ENCODE assay signal across 12 cellular contexts in the genomic region with DNA sequence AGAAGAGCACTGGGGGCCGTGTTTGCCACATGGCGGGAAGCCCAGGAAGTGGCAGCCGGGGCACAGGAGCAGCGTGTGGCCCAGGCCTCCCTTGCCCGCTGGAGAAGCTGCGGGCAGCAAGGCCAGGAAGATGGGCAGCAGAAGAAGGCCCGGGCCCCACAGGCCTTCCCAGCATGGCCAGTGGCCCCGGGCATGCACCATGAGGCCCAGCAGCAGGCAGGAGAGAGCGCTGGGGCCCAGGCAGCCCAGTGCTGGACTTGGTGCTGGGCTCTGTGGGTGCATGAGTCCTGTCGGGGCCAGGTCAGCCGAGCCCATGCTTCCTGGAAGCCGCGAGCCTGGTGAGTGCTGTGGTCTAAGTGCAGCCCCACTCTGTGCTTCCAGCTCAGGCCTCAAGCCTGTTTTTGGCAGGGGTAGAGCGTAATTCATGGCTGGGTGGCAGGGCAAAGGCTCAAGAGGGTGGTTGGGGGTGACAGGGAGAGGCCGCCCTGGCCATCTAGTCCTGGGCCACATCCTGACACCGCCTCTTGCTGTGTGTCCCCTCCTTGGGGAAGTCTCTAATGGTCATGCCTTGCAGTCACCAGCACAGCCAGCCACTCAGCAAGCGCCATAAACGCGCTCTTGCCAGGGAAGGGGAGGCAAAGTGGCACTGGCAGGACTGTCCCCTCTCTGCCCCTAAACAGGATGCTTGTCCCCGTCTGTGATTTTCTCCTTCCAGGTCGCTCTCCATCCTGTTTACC. TPM values are rescaled to one million over a fixed set of nuclear protein-coding genes. Genes with fewer than 3 reads are reported as not detected.
A peak's percentile ranks its signal among the peaks of the same experiment; 100 is the strongest.
DNase-seq lines count a peak whose midpoint lies in the region; ATAC-seq and TF ChIP-seq lines count a peak whose summit lies in the region.
"Had no signal": no experiment of that assay in that cellular context is flagged by ENCODE, and none has a peak within 500 bp of the region (broad histone marks: within the 10 kb centered on the region; RNA-seq: fewer than 3 reads in every experiment).

No MANE protein-coding gene starts in this region.

- no peaks in the 10 kb centered on the region for H3K27me3 Mint-ChIP-seq in activated T-cell treated with anti-CD3 and anti-CD28 coated beads, Interleukin-2, amount 50 U/mL, for 24 hours

- CTCF ChIA-PET in IMR-90 (lab: Yijun Ruan, JAX) = interaction anchor here (0.6 to 1.5 kb wide), 4 partner anchors 8 to 22 kb away, joined by 3 to 5 read pairs (median 4); no protein-coding TSS in a partner anchor

- ATAC-seq in IMR-90 (ENCODE audit: low read depth) = no peak
- ATAC-seq in thoracic aorta (ENCODE audit: insufficient number of reproducible peaks, low FRiP score, low read depth) = no peak
- no peak for ATAC-seq in GM21515 (IDR thresholded peaks at IDR 0.05; ENCODE audit: unreplicated experiment)

- no peak overlapping the region for H3K14ac ChIP-seq in IMR-90 (replicated peaks; ENCODE audit: low read depth, low read length)

- H3K4me1 Mint-ChIP-seq in activated T-cell treated with anti-CD3 and anti-CD28 coated beads, Interleukin-2, amount 50 U/mL, for 24 hours (ENCODE audit: low read depth) = peaks cover 6% of the 10 kb centered on the region

- H3K9me3 Mint-ChIP-seq in activated T-cell treated with anti-CD3 and anti-CD28 coated beads, Interleukin-2, amount 50 U/mL, for 24 hours = no peaks in the 10 kb centered on the region
- H3K9me3 Mint-ChIP-seq: nephron progenitor cell; T-helper 1 cell treated with Interleukin-12 subunit alpha and Interleukin-12 subunit beta and Interleukin-4 antibody, amounts not matched to agents 30 μg/mL and 1 μg/mL, for 36 hours had no signal

- no peak overlapping the region for H3K23ac ChIP-seq in IMR-90 (ENCODE audit: low read depth, low read length)

- intact Hi-C loops in IMR-90 (cut with micrococcal nuclease) = no loop called here

- no peak overlapping the region for H2BK120ac ChIP-seq in IMR-90 (ENCODE audit: low read depth, low read length)

- peaks cover 0 to 4% of the 10 kb centered on the region in 2 experiments; a peak in 1 of 4 replicates for H3K79me1 ChIP-seq in IMR-90 (ENCODE audit: low read depth in 1 of 2, low read length in 2 of 2)

- WGBS in IMR-90 (ENCODE audit: extremely low coverage in 2 of 2, insufficient read length in 1 of 2), 2 experiments = 85% methylated on average over 14 of the region's 21 CpGs; no CpG with 5 or more reads in 1 of the 2 experiments

- peak overlapping the region; percentile 92 for H2AFZ ChIP-seq in IMR-90 (replicated peaks; ENCODE audit: low read length, poor library complexity)

- no peak overlapping the region for H3K56ac ChIP-seq in IMR-90 (ENCODE audit: extremely low read depth, insufficient read depth, low read length)

- H3K4me3 ChIP-seq in IMR-90 (ENCODE audit: insufficient read depth, low read depth, low read length) (no peak overlapping the region), duodenal mucosa (ENCODE audit: low read depth in 1 of 2, low read length in 2 of 2) (peak overlapping the region in 1 of 2 donors; percentile 48), muscle layer of colon (ENCODE audit: low read depth in 1 of 2, low read length in 2 of 2) (peak overlapping the region in 1 of 2 donors; percentile 38), thoracic aorta (peak overlapping the region; percentile 56)

- no peak overlapping the region for H2BK15ac ChIP-seq in IMR-90 (ENCODE audit: low read depth, low read length)

- H3K9ac ChIP-seq in IMR-90 (ENCODE audit: low read depth, low read length) (peak overlapping the region; percentile 13; the same call in 1 of the 2 replicates), duodenal mucosa (ENCODE audit: low read depth in 1 of 2, low read length in 2 of 2) (no peak overlapping the region), muscle layer of colon (ENCODE audit: low read length) (no peak overlapping the region)

- H2BK5ac ChIP-seq in IMR-90 (ENCODE audit: low read depth, low read length, poor library complexity, severe bottlenecking) = no peak overlapping the region

- peak overlapping the region; percentile 82; the same call in 1 of the 2 replicates for H2AK5ac ChIP-seq in IMR-90 (ENCODE audit: low read depth, low read length)

- no peaks in the 10 kb centered on the region for H3K36me3 Mint-ChIP-seq in activated T-cell treated with anti-CD3 and anti-CD28 coated beads, Interleukin-2, amount 50 U/mL, for 24 hours (ENCODE audit: low read depth)

- POLR2A ChIA-PET in IMR-90 (lab: Charles Lee; ENCODE audit: unreplicated experiment) = no interaction called here

- no peak for TF ChIP-seq RAD21 in IMR-90 (IDR thresholded peaks at IDR 0.05; ENCODE audit: low read length)

- no peak overlapping the region for H3K27ac Mint-ChIP-seq in activated T-cell treated with anti-CD3 and anti-CD28 coated beads, Interleukin-2, amount 50 U/mL, for 24 hours
- H3K27ac Mint-ChIP-seq: nephron progenitor cell; T-helper 1 cell treated with Interleukin-12 subunit alpha and Interleukin-12 subunit beta and Interleukin-4 antibody, amounts not matched to agents 30 μg/mL and 1 μg/mL, for 36 hours had no signal

- H3K4me2 ChIP-seq in IMR-90 (ENCODE audit: low read depth, low read length) = peak overlapping the region; percentile 36; the same call in 1 of the 2 replicates

- H3K27me3 ChIP-seq in IMR-90 (ENCODE audit: control insufficient read depth, insufficient read depth, low read length) (no peaks in the 10 kb centered on the region; the same call in 1 of the 2 replicates), duodenal mucosa (ENCODE audit: control insufficient read depth in 1 of 2, insufficient read depth in 2 of 2, low read length in 2 of 2) (no peaks in the 10 kb centered on the region), muscle layer of colon (ENCODE audit: control insufficient read depth in 1 of 2, insufficient read depth in 2 of 2, low read length in 2 of 2) (no peaks in the 10 kb centered on the region), thoracic aorta (replicated peaks; ENCODE audit: insufficient read depth) (no peaks in the 10 kb centered on the region)

- in situ Hi-C loops in IMR-90 (cut with MboI; ENCODE audit: low sequenced_read_pairs) = no loop called here

- H3K9me3 ChIP-seq in IMR-90 (ENCODE audit: control insufficient read depth, insufficient read depth, low read length) (no peaks in the 10 kb centered on the region), duodenal mucosa (ENCODE audit: control insufficient read depth in 1 of 2, low read length in 2 of 2) (no peaks in the 10 kb centered on the region), muscle layer of colon (ENCODE audit: low read length) (no peaks in the 10 kb centered on the region), thoracic aorta (no peaks in the 10 kb centered on the region)

- H2BK20ac ChIP-seq in IMR-90 (ENCODE audit: low read depth, low read length) = no peak overlapping the region

- H3K4me3 Mint-ChIP-seq in activated T-cell treated with anti-CD3 and anti-CD28 coated beads, Interleukin-2, amount 50 U/mL, for 24 hours = no peak overlapping the region
- H3K4me3 Mint-ChIP-seq: nephron progenitor cell; T-helper 1 cell treated with Interleukin-12 subunit alpha and Interleukin-12 subunit beta and Interleukin-4 antibody, amounts not matched to agents 30 μg/mL and 1 μg/mL, for 36 hours had no signal

- BruUV-seq in IMR-90 (replicated peaks; lab: Mats Ljungman, UMichigan) = no TSS peak

- H4K8ac ChIP-seq in IMR-90 (ENCODE audit: low read depth in 2 of 2, low read length in 2 of 2) = peak overlapping the region in 1 of 2 experiments; percentile 84; a peak in 2 of 4 replicates

- peaks cover 16% of the 10 kb centered on the region for H3K4me1 ChIP-seq in IMR-90 (ENCODE audit: control insufficient read depth, insufficient read depth, low read length)
- peaks cover 30 to 38% of the 10 kb centered on the region in 2 donors for H3K4me1 ChIP-seq in duodenal mucosa (ENCODE audit: control insufficient read depth in 1 of 2, insufficient read depth in 2 of 2, low read length in 2 of 2)
- peaks cover 41% of the 10 kb centered on the region for H3K4me1 ChIP-seq in muscle layer of colon (ENCODE audit: insufficient read depth, low read length)
- peaks cover 26 to 44% of the 10 kb centered on the region in 2 donors for H3K4me1 ChIP-seq in thoracic aorta (ENCODE audit: control insufficient read depth in 1 of 2, low read depth in 2 of 2)

- peak overlapping the region; percentile 87 for H2AK9ac ChIP-seq in IMR-90 (replicated peaks; ENCODE audit: low read depth, low read length, poor library complexity)

- no peak for DNase-seq in IMR-90
- DNase-seq in thoracic aorta (ENCODE audit: low spot score) = no peak
- DNase-seq in ecto neural progenitor cell (ENCODE audit: low spot score) = no peak
- DNase-seq in activated T-cell treated with anti-CD3 and anti-CD28 coated beads, Interleukin-2, amount 50 U/mL, for 24 hours = no peak
- DNase-seq: DMS79 treated with DMSO at 0.1 percent for 48 hours, NCI-H524 treated with DMSO at 0.1 percent for 48 hours had no signal

- peak overlapping the region; percentile 19; the same call in 1 of the 2 replicates for H3K4ac ChIP-seq in IMR-90 (ENCODE audit: low read depth, low read length)

- peak overlapping the region; percentile 13; the same call in 1 of the 2 replicates for H4K91ac ChIP-seq in IMR-90 (ENCODE audit: insufficient read depth, low read depth, low read length)

- H4K20me1 ChIP-seq in IMR-90 (ENCODE audit: insufficient read depth, low read length) = no peaks in the 10 kb centered on the region

- no peak for TF ChIP-seq CTCF in IMR-90 (conservative IDR thresholded peaks at IDR 0.05; ENCODE audit: low read depth, low read length)
- TF ChIP-seq CTCF in thoracic aorta (IDR thresholded peaks at IDR 0.05) = no peak

- H3K18ac ChIP-seq in IMR-90 (ENCODE audit: low read depth, low read length) = peak overlapping the region; percentile 30; the same call in 1 of the 2 replicates

- H3K9me1 ChIP-seq in IMR-90 (ENCODE audit: insufficient read depth, low read length) = peaks cover 11% of the 10 kb centered on the region

- H3K27ac ChIP-seq in IMR-90 (ENCODE audit: insufficient read depth, low read length) (no peak overlapping the region), duodenal mucosa (ENCODE audit: low read depth, low read length) (peak overlapping the region; percentile 10), muscle layer of colon (ENCODE audit: low read depth, low read length) (peak overlapping the region; percentile 7), thoracic aorta (peak overlapping the region in 1 of 2 donors; percentile 1)

- no peak for TF ChIP-seq POLR2A in IMR-90 (IDR thresholded peaks at IDR 0.05; ENCODE audit: low read depth, low read length)

- H3K36me3 ChIP-seq in IMR-90 (ENCODE audit: control insufficient read depth, insufficient read depth, low read length) (no peaks in the 10 kb centered on the region; the same call in 1 of the 2 replicates), duodenal mucosa (ENCODE audit: control insufficient read depth in 1 of 2, insufficient read depth in 2 of 2, low read length in 2 of 2) (peaks cover 0 to under 1% of the 10 kb centered on the region in 2 donors), muscle layer of colon (ENCODE audit: insufficient read depth, low read length) (no peaks in the 10 kb centered on the region), thoracic aorta (no peaks in the 10 kb centered on the region)

- dilution Hi-C loops in IMR-90 (cut with HindIII; ENCODE audit: low sequenced_read_pairs, unreplicated experiment) = no loop called here

- H4K5ac ChIP-seq in IMR-90 (ENCODE audit: low read depth, low read length) = peak overlapping the region; percentile 80; the same call in 1 of the 2 replicates

RNA-seq across cellular contexts. Expression of a gene that starts 21.3 kb away (rescaled TPM):
- total RNA-seq in IMR-90 (2012; rRNA removed) (6.7 and 7.3 TPM in 2 replicates), thoracic aorta (10 to 100 TPM; 30.3 to 81.4 TPM)
- 6.7 and 7.4 TPM in 2 replicates for polyA plus RNA-seq in IMR-90 (2012; rRNA removed)
- 3.5 and 5.5 TPM in 2 replicates for polyA plus RNA-seq in IMR-90 (2012; cell fraction: cytosol; rRNA removed)
- polyA plus RNA-seq in IMR-90 (2012; cell fraction: nucleus; rRNA removed; ENCODE audit: low replicate concordance) = 16.7 and 23.0 TPM in 2 replicates

RNA-seq across cellular contexts. Expression of a gene that starts 21.6 kb away (rescaled TPM):
- total RNA-seq in IMR-90 (2012; rRNA removed) (4.1 and 5.0 TPM in 2 replicates), thoracic aorta (10 to 100 TPM; 27.5 to 31.5 TPM)
- polyA plus RNA-seq in IMR-90 (2012; rRNA removed) = 9.7 and 10.6 TPM in 2 replicates
- 3.5 and 5.0 TPM in 2 replicates for polyA plus RNA-seq in IMR-90 (2012; cell fraction: cytosol; rRNA removed)
- 42.7 and 54.8 TPM in 2 replicates for polyA plus RNA-seq in IMR-90 (2012; cell fraction: nucleus; rRNA removed; ENCODE audit: low replicate concordance)

RNA-seq across cellular contexts. Expression of a gene that starts 22.4 kb away (rescaled TPM):
- under 0.01 and 0.28 TPM in 2 replicates for total RNA-seq in IMR-90 (2012; rRNA removed)
- 0.15 and 0.27 TPM in 2 replicates for polyA plus RNA-seq in IMR-90 (2012; rRNA removed)
- 0.10 and 0.42 TPM in 2 replicates for polyA plus RNA-seq in IMR-90 (2012; cell fraction: cytosol; rRNA removed)
- 0.06 and 0.27 TPM in 2 replicates for polyA plus RNA-seq in IMR-90 (2012; cell fraction: nucleus; rRNA removed; ENCODE audit: low replicate concordance)
- total RNA-seq in thoracic aorta = 1 to 10 TPM in 1 of 2 donors, not detected in 1; 4.2 TPM
- total RNA-seq: glomerular endothelial cell had no signal

RNA-seq across cellular contexts. Expression of a gene that starts 48.5 kb away (rescaled TPM):
- total RNA-seq in IMR-90 (2012; rRNA removed) (21.5 and 22.2 TPM in 2 replicates), thoracic aorta (10 to 100 TPM; 44.1 to 44.2 TPM)
- 57.7 and 64.3 TPM in 2 replicates for polyA plus RNA-seq in IMR-90 (2012; rRNA removed)
- polyA plus RNA-seq in IMR-90 (2012; cell fraction: cytosol; rRNA removed) = 32.7 and 80.8 TPM in 2 replicates
- polyA plus RNA-seq in IMR-90 (2012; cell fraction: nucleus; rRNA removed; ENCODE audit: low replicate concordance) = 42.2 and 63.8 TPM in 2 replicates
